ENCODE assay signal across 2 cellular contexts in the genomic region with DNA sequence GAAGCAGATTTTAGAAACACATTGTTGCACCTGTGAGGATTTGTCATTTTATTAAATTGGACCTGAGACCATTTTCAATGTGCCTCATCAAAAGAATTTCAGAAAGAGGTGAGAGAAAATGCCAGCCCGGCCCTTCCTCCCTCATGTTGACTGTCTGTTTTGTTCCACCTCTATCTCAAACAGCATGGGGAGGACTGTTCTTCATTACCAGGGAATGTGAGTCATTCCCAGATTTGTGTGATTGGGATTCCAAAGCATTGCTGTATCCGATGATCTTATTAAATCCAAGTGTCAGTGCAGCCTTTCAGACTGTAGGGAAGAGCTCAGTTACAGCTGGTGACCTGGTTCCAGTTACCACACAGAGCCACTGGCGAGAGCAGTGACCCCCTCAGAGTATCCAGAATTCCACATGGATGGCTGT.
TF ChIP-seq lines count a peak whose summit lies in the region.

No MANE protein-coding gene starts in this region.

TF ChIP-seq in liver, 16 proteins besides CTCF, POLR2A, EP300 and RAD21:
- no peak for TF ChIP-seq GABPA (IDR thresholded peaks at IDR 0.05 in 1 of 2, conservative IDR thresholded peaks at IDR 0.05 in 1 of 2)
- peak; percentile 42 for TF ChIP-seq NR2F2 (IDR thresholded peaks at IDR 0.05)
TF ChIP-seq in liver: peak in this region for 1.

TF ChIP-seq in HepG2, 621 proteins besides CTCF, POLR2A, EP300 and RAD21:
- TF ChIP-seq ZNF263 (CRISPR knock-in tag; IDR thresholded peaks at IDR 0.05) = no peak
- TF ChIP-seq NR2F1 (CRISPR knock-in tag; IDR thresholded peaks at IDR 0.05) = no peak
- no peak for TF ChIP-seq RELA (CRISPR knock-in tag; IDR thresholded peaks at IDR 0.05)
- TF ChIP-seq, protein P1, sequence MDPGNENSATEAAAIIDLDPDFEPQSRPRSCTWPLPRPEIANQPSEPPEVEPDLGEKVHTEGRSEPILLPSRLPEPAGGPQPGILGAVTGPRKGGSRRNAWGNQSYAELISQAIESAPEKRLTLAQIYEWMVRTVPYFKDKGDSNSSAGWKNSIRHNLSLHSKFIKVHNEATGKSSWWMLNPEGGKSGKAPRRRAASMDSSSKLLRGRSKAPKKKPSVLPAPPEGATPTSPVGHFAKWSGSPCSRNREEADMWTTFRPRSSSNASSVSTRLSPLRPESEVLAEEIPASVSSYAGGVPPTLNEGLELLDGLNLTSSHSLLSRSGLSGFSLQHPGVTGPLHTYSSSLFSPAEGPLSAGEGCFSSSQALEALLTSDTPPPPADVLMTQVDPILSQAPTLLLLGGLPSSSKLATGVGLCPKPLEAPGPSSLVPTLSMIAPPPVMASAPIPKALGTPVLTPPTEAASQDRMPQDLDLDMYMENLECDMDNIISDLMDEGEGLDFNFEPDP (CRISPR knock-in tag; conservative IDR thresholded peaks at IDR 0.05) = no peak
- TF ChIP-seq ZNF256 (CRISPR knock-in tag; conservative IDR thresholded peaks at IDR 0.05) = no peak
- TF ChIP-seq, protein P2, sequence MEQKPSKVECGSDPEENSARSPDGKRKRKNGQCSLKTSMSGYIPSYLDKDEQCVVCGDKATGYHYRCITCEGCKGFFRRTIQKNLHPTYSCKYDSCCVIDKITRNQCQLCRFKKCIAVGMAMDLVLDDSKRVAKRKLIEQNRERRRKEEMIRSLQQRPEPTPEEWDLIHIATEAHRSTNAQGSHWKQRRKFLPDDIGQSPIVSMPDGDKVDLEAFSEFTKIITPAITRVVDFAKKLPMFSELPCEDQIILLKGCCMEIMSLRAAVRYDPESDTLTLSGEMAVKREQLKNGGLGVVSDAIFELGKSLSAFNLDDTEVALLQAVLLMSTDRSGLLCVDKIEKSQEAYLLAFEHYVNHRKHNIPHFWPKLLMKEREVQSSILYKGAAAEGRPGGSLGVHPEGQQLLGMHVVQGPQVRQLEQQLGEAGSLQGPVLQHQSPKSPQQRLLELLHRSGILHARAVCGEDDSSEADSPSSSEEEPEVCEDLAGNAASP (CRISPR knock-in tag; IDR thresholded peaks at IDR 0.05; ENCODE audit: borderline replicate concordance) = no peak
- TF ChIP-seq SALL2 (CRISPR knock-in tag; IDR thresholded peaks at IDR 0.05) = no peak
- no peak for TF ChIP-seq POLR2AphosphoS5 (IDR thresholded peaks at IDR 0.05; ENCODE audit: low read depth, low read length)
- TF ChIP-seq, protein P3, sequence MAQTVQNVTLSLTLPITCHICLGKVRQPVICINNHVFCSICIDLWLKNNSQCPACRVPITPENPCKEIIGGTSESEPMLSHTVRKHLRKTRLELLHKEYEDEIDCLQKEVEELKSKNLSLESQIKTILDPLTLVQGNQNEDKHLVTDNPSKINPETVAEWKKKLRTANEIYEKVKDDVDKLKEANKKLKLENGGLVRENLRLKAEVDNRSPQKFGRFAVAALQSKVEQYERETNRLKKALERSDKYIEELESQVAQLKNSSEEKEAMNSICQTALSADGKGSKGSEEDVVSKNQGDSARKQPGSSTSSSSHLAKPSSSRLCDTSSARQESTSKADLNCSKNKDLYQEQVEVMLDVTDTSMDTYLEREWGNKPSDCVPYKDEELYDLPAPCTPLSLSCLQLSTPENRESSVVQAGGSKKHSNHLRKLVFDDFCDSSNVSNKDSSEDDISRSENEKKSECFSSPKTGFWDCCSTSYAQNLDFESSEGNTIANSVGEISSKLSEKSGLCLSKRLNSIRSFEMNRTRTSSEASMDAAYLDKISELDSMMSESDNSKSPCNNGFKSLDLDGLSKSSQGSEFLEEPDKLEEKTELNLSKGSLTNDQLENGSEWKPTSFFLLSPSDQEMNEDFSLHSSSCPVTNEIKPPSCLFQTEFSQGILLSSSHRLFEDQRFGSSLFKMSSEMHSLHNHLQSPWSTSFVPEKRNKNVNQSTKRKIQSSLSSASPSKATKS (CRISPR knock-in tag; IDR thresholded peaks at IDR 0.05) = no peak
- TF ChIP-seq DMAP1 (CRISPR knock-in tag; IDR thresholded peaks at IDR 0.05) = no peak
- no peak for TF ChIP-seq LCORL (IDR thresholded peaks at IDR 0.05)
- TF ChIP-seq LCORL (CRISPR knock-in tag; IDR thresholded peaks at IDR 0.05) = no peak
- TF ChIP-seq NAIF1 (CRISPR knock-in tag; IDR thresholded peaks at IDR 0.05; ENCODE audit: borderline replicate concordance) = no peak
- TF ChIP-seq, protein P4, sequence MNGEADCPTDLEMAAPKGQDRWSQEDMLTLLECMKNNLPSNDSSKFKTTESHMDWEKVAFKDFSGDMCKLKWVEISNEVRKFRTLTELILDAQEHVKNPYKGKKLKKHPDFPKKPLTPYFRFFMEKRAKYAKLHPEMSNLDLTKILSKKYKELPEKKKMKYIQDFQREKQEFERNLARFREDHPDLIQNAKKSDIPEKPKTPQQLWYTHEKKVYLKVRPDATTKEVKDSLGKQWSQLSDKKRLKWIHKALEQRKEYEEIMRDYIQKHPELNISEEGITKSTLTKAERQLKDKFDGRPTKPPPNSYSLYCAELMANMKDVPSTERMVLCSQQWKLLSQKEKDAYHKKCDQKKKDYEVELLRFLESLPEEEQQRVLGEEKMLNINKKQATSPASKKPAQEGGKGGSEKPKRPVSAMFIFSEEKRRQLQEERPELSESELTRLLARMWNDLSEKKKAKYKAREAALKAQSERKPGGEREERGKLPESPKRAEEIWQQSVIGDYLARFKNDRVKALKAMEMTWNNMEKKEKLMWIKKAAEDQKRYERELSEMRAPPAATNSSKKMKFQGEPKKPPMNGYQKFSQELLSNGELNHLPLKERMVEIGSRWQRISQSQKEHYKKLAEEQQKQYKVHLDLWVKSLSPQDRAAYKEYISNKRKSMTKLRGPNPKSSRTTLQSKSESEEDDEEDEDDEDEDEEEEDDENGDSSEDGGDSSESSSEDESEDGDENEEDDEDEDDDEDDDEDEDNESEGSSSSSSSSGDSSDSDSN (CRISPR knock-in tag; IDR thresholded peaks at IDR 0.05) = no peak
- TF ChIP-seq RNF2 (conservative IDR thresholded peaks at IDR 0.05; ENCODE audit: low read depth) = no peak
- TF ChIP-seq AGO2 (optimal IDR thresholded peaks at IDR 0.05; ENCODE audit: low read depth, low read length) = no peak
- no peak for TF ChIP-seq SMC3 (IDR thresholded peaks at IDR 0.05; ENCODE audit: low read length)
